Comparison of ENCODE assay signal across 34 cellular contexts in the genomic region with DNA sequence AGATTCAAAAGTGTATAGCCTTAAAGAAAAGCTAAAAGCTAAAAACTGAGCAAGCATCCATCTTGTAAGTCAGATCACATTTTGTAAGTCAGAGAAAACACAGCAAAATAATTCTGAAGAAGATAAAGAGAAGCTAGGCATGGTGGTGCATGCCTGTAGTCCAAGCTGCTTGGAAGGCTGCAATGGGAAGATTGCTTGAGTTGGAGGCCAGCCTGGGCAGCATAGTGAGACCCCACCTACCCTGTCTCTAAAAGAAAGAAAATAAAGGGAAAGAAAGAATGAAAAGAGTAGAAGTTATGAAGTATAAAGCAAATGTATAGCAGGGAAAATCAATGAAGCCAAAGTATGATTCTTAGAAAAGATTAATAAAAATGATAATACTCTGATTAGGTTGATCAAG.
"Had no signal": no experiment of that assay in that cellular context is flagged by ENCODE, and none has a peak within 500 bp of the region (broad histone marks: within the 10 kb centered on the region; RNA-seq: fewer than 3 reads in every experiment).

No MANE protein-coding gene starts in this region.

- DNase-seq: activated B cell treated with CpG ODN at 0.5 μM for 24 hours; activated CD4-positive, alpha-beta memory T cell treated with anti-CD3 and anti-CD28 coated beads for 36 hours; activated CD4-positive, alpha-beta T cell treated with anti-CD3 and anti-CD28 coated beads for 4 hours; activated CD4-positive, alpha-beta T cell treated with anti-CD3 and anti-CD28 coated beads, Interleukin-2, amount 10 ng/mL, durations not matched to agents 24 days and 14 days; activated CD4-positive, alpha-beta T cell treated with anti-CD3 and anti-CD28 coated beads, Interleukin-2, amount 50 U/mL, for 1 hour; activated CD4-positive, alpha-beta T cell treated with anti-CD3 and anti-CD28 coated beads, Interleukin-2, amount 50 U/mL, for 4 hours; activated CD4-positive, CD25-positive, alpha-beta regulatory T cell treated with anti-CD3 and anti-CD28 coated beads, Interleukin-2, amount 50 U/mL, for 72 hours; activated CD8-positive, alpha-beta memory T cell treated with anti-CD3 and anti-CD28 coated beads, Interleukin-2, amount 50 U/mL, for 4 hours; activated CD8-positive, alpha-beta T cell treated with anti-CD3 and anti-CD28 coated beads for 36 hours; activated effector memory CD4-positive, alpha-beta T cell treated with anti-CD3 and anti-CD28 coated beads, Interleukin-2, amount 50 U/mL, for 16 hours; activated gamma-delta T cell treated with Interleukin-2 at 50 U/mL for 16 hours; activated naive CD4-positive, alpha-beta T cell; activated naive CD4-positive, alpha-beta T cell treated with anti-CD3 and anti-CD28 coated beads for 36 hours; activated naive CD4-positive, alpha-beta T cell treated with anti-CD3 and anti-CD28 coated beads, Interleukin-2, amount 50 U/mL, for 16 hours; activated naive CD8-positive, alpha-beta T cell treated with anti-CD3 and anti-CD28 coated beads for 36 hours; activated T-cell treated with anti-CD3 and anti-CD28 coated beads for 4 hours; activated T-cell treated with anti-CD3 and anti-CD28 coated beads, Interleukin-2, amount 50 U/mL, for 1 hour; activated T-cell treated with anti-CD3 and anti-CD28 coated beads, Interleukin-2, amount 50 U/mL, for 4 hours; activated T-cell treated with anti-CD3 and anti-CD28 coated beads, Interleukin-2, amount 50 U/mL, for 72 hours; adrenal gland; amygdala; anterior cingulate cortex; caudate nucleus; cerebellar nuclear complex; T-helper 1 cell; T-helper 2 cell; T-helper 9 cell had no signal

- H3K9me3 ChIP-seq: adrenal gland, ascending aorta had no signal

- FAIRE-seq: bronchial epithelial cell, TTC549 had no signal

- ATAC-seq: activated CD8-positive, alpha-beta T cell treated with anti-CD3 and anti-CD28 coated beads for 36 hours; activated naive CD4-positive, alpha-beta T cell treated with anti-CD3 and anti-CD28 coated beads, Interleukin-2, amount 50 U/mL, for 72 hours; activated T-cell treated with anti-CD3 and anti-CD28 coated beads, Interleukin-2, amount 50 U/mL, for 4 hours; activated T-cell treated with anti-CD3 and anti-CD28 coated beads, Interleukin-2, amount 50 U/mL, for 72 hours; activated T-helper 17 cell treated with anti-CD3 and anti-CD28 coated beads, Interleukin-2, amount 50 U/mL, for 72 hours had no signal

- H3K27ac ChIP-seq: adrenal gland, ascending aorta, cardiac muscle cell, VCaP had no signal

- H3K36me3 ChIP-seq: adrenal gland, ascending aorta, cardiac muscle cell had no signal

- H3K27me3 ChIP-seq: adrenal gland, ascending aorta, cardiac muscle cell had no signal

- H3K4me3 ChIP-seq: adrenal gland, ascending aorta, cardiac muscle cell had no signal

- H3K4me1 ChIP-seq: adrenal gland had no signal
